ENCODE assay signal across 12 cellular contexts in the genomic region with DNA sequence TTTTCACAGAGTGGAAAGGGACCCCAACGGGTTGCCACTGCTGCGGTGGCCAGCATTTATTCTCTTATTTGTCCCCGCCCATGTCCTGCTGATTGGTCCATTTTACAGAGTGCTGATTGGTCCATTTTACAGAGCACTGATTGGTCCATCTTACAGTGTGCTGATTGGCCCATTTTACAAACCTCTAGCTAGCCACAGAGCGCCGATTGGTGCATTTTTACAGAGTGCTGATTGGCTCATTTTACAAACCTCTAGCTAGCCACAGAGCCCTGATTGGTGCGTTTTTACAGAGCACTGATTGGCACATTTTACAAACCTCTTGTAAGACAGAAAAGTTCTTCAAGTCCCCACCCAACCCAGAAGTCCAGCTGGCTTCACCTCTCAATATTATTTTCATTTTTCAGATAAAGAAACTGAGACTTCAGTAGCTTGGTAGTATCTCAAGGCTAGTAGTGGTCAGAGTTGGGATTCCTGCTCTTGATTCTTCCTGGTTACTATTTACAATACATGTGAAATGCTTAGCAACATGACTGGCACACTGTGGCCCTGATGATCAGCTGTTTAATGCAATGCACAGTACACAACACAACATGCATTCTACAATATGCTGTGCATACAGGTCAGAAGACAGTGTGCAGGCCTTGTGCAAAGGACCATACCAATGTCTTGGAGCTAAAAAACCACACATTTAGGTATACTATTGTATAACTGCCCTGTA.
DNase-seq lines count a peak whose midpoint lies in the region; ATAC-seq lines count a peak whose summit lies in the region.
"Had no signal": no experiment of that assay in that cellular context is flagged by ENCODE, and none has a peak within 500 bp of the region (broad histone marks: within the 10 kb centered on the region; RNA-seq: fewer than 3 reads in every experiment).

No MANE protein-coding gene starts in this region.

- no peak overlapping the region for H3K27ac ChIP-seq in mesenchymal stem cell (ENCODE audit: low read length, poor library complexity, severe bottlenecking)

- H3K4me3 ChIP-seq in mesenchymal stem cell (ENCODE audit: insufficient read depth in 1 of 2, low read depth in 1 of 2, low read length in 2 of 2): no peak overlapping the region

- H3K4me2 ChIP-seq in mesenchymal stem cell (ENCODE audit: low read length, poor library complexity, severe bottlenecking): no peak overlapping the region

- H3K4ac ChIP-seq in mesenchymal stem cell (ENCODE audit: low read depth in 1 of 2, low read length in 2 of 2): no peak overlapping the region

- H4K8ac ChIP-seq in mesenchymal stem cell (ENCODE audit: low read length): no peak overlapping the region

- no peak overlapping the region for H3K18ac ChIP-seq in mesenchymal stem cell (ENCODE audit: low read depth in 1 of 2, low read length in 2 of 2)

- H3K9ac ChIP-seq in mesenchymal stem cell (ENCODE audit: low read length): no peak overlapping the region

- H2BK5ac ChIP-seq in mesenchymal stem cell (ENCODE audit: low read depth, low read length, poor library complexity, severe bottlenecking): no peak overlapping the region

- peaks cover 0 to 13% of the 10 kb centered on the region in 2 experiments for H3K27me3 ChIP-seq in mesenchymal stem cell (ENCODE audit: control insufficient read depth in 1 of 2, insufficient read depth in 1 of 2, low read length in 2 of 2)

- no peak overlapping the region for H2BK120ac ChIP-seq in mesenchymal stem cell (ENCODE audit: low read depth, low read length)

- no peak overlapping the region for H3K23ac ChIP-seq in mesenchymal stem cell (ENCODE audit: low read length in 2 of 2)

- H3K4me1 ChIP-seq in mesenchymal stem cell (ENCODE audit: control insufficient read depth, insufficient read depth, low read depth, low read length): no peaks in the 10 kb centered on the region

- ATAC-seq in GM18870 (IDR thresholded peaks at IDR 0.05; ENCODE audit: unreplicated experiment) (peak; percentile 58), GM21529 (IDR thresholded peaks at IDR 0.05; ENCODE audit: unreplicated experiment) (peak; percentile 76), HG03354 (IDR thresholded peaks at IDR 0.05; ENCODE audit: poor library complexity, severe bottlenecking, unreplicated experiment) (peak; percentile 82)
- ATAC-seq: activated CD4-positive, CD25-positive, alpha-beta regulatory T cell treated with anti-CD3 and anti-CD28 coated beads, Interleukin-2, amount 50 U/mL, for 24 hours; activated naive CD8-positive, alpha-beta T cell treated with anti-CD3 and anti-CD28 coated beads, Interleukin-2, amount 50 U/mL, for 24 hours had no signal

- no peaks in the 10 kb centered on the region for H3K36me3 ChIP-seq in mesenchymal stem cell (ENCODE audit: control insufficient read depth in 1 of 2, insufficient read depth in 2 of 2, low read depth in 1 of 2, low read length in 2 of 2)

- no peak overlapping the region for H2BK12ac ChIP-seq in mesenchymal stem cell (ENCODE audit: low read length in 2 of 2)

- no peak overlapping the region for H4K91ac ChIP-seq in mesenchymal stem cell (ENCODE audit: low read length)

- H3K14ac ChIP-seq in mesenchymal stem cell (ENCODE audit: low read length in 2 of 2): no peak overlapping the region

- WGBS in mesenchymal stem cell: 90% methylated on average over 6 of the region's 6 CpGs

- no peaks in the 10 kb centered on the region for H3K79me1 ChIP-seq in mesenchymal stem cell (replicated peaks; ENCODE audit: low read length, poor library complexity, severe bottlenecking)

- H3K9me3 ChIP-seq in mesenchymal stem cell (ENCODE audit: control insufficient read depth, low read length): peaks cover 11% of the 10 kb centered on the region

- no peak overlapping the region for H2AK5ac ChIP-seq in mesenchymal stem cell (ENCODE audit: low read length, severe bottlenecking)

- DNase-seq in mesenchymal stem cell (peak; percentile 28), glomerular visceral epithelial cell (ENCODE audit: extremely low spot score) (no peak), SHP77 (lab: John Stamatoyannopoulos, UW) (no peak)
- DNase-seq in stimulated activated CD4-positive, alpha-beta T cell treated with anti-CD3 and anti-CD28 coated beads, Interleukin-2, amount 100 ng/mL, for 24 hours: no peak
- DNase-seq in activated CD4-positive, CD25-positive, alpha-beta regulatory T cell treated with anti-CD3 and anti-CD28 coated beads, Interleukin-2, amount 50 U/mL, for 72 hours: no peak
- DNase-seq: activated naive CD8-positive, alpha-beta T cell treated with anti-CD3 and anti-CD28 coated beads, Interleukin-2, amount 50 U/mL, for 24 hours; COR-L47; Kasumi-1 had no signal

- no peak overlapping the region for H2AFZ ChIP-seq in mesenchymal stem cell (ENCODE audit: low read depth, low read length)

- H2BK15ac ChIP-seq in mesenchymal stem cell (ENCODE audit: low read depth, poor library complexity, severe bottlenecking): no peak overlapping the region
